9 cellular contexts compared by ENCODE assay signal in the genomic region with DNA sequence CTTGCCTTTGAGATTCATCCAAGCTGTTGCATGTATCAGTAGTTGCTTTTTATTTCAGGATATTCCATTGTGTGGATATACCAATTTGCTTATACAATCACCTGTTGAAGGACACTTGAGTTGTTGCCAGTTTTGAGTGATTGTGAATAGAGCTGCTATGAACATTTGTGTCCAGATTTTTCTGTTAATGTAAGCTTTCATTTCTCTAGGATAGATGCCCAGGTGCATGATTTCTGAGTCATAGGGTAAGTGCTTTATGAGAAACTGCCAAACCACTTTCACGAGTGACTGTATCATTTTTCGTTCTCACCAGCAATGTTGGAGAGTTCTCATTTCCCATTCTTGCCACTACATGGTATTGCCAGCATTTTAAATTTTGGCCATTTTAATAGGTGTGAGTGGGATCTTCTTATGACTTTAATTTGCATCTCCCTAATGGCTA.
DNase-seq lines count a peak whose midpoint lies in the region; ATAC-seq and TF ChIP-seq lines count a peak whose summit lies in the region.
"Had no signal": no experiment of that assay in that cellular context is flagged by ENCODE, and none has a peak within 500 bp of the region (broad histone marks: within the 10 kb centered on the region; RNA-seq: fewer than 3 reads in every experiment).

No MANE protein-coding gene starts in this region.

- WGBS in heart right ventricle, 2 donors = 50 to 58% methylated on average over 2 of the region's 2 CpGs

- H3K4me3 ChIP-seq in heart right ventricle = no peak overlapping the region

- TF ChIP-seq CTCF in heart right ventricle (IDR thresholded peaks at IDR 0.05) = no peak

- peak overlapping the region; percentile 11 to 57 for H3K4me3 Mint-ChIP-seq in activated T-cell treated with anti-CD3 and anti-CD28 coated beads, Interleukin-2, amount 50 U/mL, for 72 hours
- no peak overlapping the region for H3K4me3 Mint-ChIP-seq in stimulated activated memory B cell treated with anti-CD40 and anti-IgM and Interleukin-4, amounts not matched to agents 10 μg/mL and 1 μg/mL and 100 μg/mL, for 72 hours
- H3K4me3 Mint-ChIP-seq in activated naive CD4-positive, alpha-beta T cell treated with anti-CD3 and anti-CD28 coated beads, Interleukin-2, amount 10 ng/mL, durations not matched to agents 7 days and 5 days = no peak overlapping the region

- CTCF ChIA-PET in activated naive CD4-positive, alpha-beta T cell treated with anti-CD3 and anti-CD28 coated beads, Interleukin-2, amount 10 ng/mL, durations not matched to agents 7 days and 5 days (lab: Charles Lee) = interaction anchor here (1.2 to 1.6 kb wide), 2 partner anchors 57 to 175 kb away, joined by 4 to 6 read pairs; no protein-coding TSS in a partner anchor

- H3K9me3 ChIP-seq in heart right ventricle = peaks cover 0 to 6% (median 0%) of the 10 kb centered on the region in 11 donors

- intact Hi-C loops in heart right ventricle (cut with DNase I) = no loop called here

- H3K27ac ChIP-seq in heart right ventricle = no peak overlapping the region

- H3K36me3 Mint-ChIP-seq in activated T-cell treated with anti-CD3 and anti-CD28 coated beads, Interleukin-2, amount 50 U/mL, for 72 hours (ENCODE audit: insufficient read depth in 2 of 2) = peaks cover 2 to 5% of the 10 kb centered on the region in 2 donors
- H3K36me3 Mint-ChIP-seq in stimulated activated memory B cell treated with anti-CD40 and anti-IgM and Interleukin-4, amounts not matched to agents 10 μg/mL and 1 μg/mL and 100 μg/mL, for 72 hours = peaks cover 6% of the 10 kb centered on the region
- H3K36me3 Mint-ChIP-seq in activated naive CD4-positive, alpha-beta T cell treated with anti-CD3 and anti-CD28 coated beads, Interleukin-2, amount 10 ng/mL, durations not matched to agents 7 days and 5 days = peaks cover 10% of the 10 kb centered on the region

- peak overlapping the region; percentile 66 for H3K27ac Mint-ChIP-seq in activated T-cell treated with anti-CD3 and anti-CD28 coated beads, Interleukin-2, amount 50 U/mL, for 72 hours
- peak overlapping the region; percentile 73 for H3K27ac Mint-ChIP-seq in stimulated activated memory B cell treated with anti-CD40 and anti-IgM and Interleukin-4, amounts not matched to agents 10 μg/mL and 1 μg/mL and 100 μg/mL, for 72 hours
- H3K27ac Mint-ChIP-seq in activated naive CD4-positive, alpha-beta T cell treated with anti-CD3 and anti-CD28 coated beads, Interleukin-2, amount 10 ng/mL, durations not matched to agents 7 days and 5 days = no peak overlapping the region

- peak; percentile 15 to 21 for DNase-seq in activated T-cell treated with anti-CD3 and anti-CD28 coated beads, Interleukin-2, amount 50 U/mL, for 72 hours
- DNase-seq in activated T-cell treated with anti-CD3 and anti-CD28 coated beads, Interleukin-2, amount 50 U/mL, for 1 hour = no peak
- DNase-seq in RKO (ENCODE audit: low spot score) = peak; percentile 57
- no peak for DNase-seq in heart right ventricle
- no peak for DNase-seq in SKM-1 (lab: John Stamatoyannopoulos, UW; ENCODE audit: unreplicated experiment)
- DNase-seq in activated naive CD4-positive, alpha-beta T cell treated with anti-CD3 and anti-CD28 coated beads, Interleukin-2, amount 10 ng/mL, durations not matched to agents 7 days and 5 days = no peak

- peak; percentile 91 to 93 for ATAC-seq in activated T-cell treated with anti-CD3 and anti-CD28 coated beads, Interleukin-2, amount 50 U/mL, for 72 hours (replicated peaks in 1 of 2)
- ATAC-seq in HG03095 (IDR thresholded peaks at IDR 0.05; ENCODE audit: unreplicated experiment) (peak; percentile 75), heart right ventricle (no peak)
- ATAC-seq in stimulated activated memory B cell treated with anti-CD40 and anti-IgM and Interleukin-4, amounts not matched to agents 10 μg/mL and 1 μg/mL and 100 μg/mL, for 72 hours = peak; percentile 88

- H3K4me1 Mint-ChIP-seq in activated T-cell treated with anti-CD3 and anti-CD28 coated beads, Interleukin-2, amount 50 U/mL, for 72 hours (ENCODE audit: low read depth) = peaks cover 17% of the 10 kb centered on the region
- peaks cover 27% of the 10 kb centered on the region for H3K4me1 Mint-ChIP-seq in stimulated activated memory B cell treated with anti-CD40 and anti-IgM and Interleukin-4, amounts not matched to agents 10 μg/mL and 1 μg/mL and 100 μg/mL, for 72 hours
- H3K4me1 Mint-ChIP-seq in activated naive CD4-positive, alpha-beta T cell treated with anti-CD3 and anti-CD28 coated beads, Interleukin-2, amount 10 ng/mL, durations not matched to agents 7 days and 5 days = peaks cover 9% of the 10 kb centered on the region

- no peaks in the 10 kb centered on the region for H3K27me3 ChIP-seq in heart right ventricle

- peaks cover 0 to 12% (median 0%) of the 10 kb centered on the region in 9 donors for H3K4me1 ChIP-seq in heart right ventricle

- peaks cover 0 to 2% of the 10 kb centered on the region in 2 donors for H3K9me3 Mint-ChIP-seq in activated T-cell treated with anti-CD3 and anti-CD28 coated beads, Interleukin-2, amount 50 U/mL, for 72 hours
- peaks cover 4% of the 10 kb centered on the region for H3K9me3 Mint-ChIP-seq in stimulated activated memory B cell treated with anti-CD40 and anti-IgM and Interleukin-4, amounts not matched to agents 10 μg/mL and 1 μg/mL and 100 μg/mL, for 72 hours
- H3K9me3 Mint-ChIP-seq in activated naive CD4-positive, alpha-beta T cell treated with anti-CD3 and anti-CD28 coated beads, Interleukin-2, amount 10 ng/mL, durations not matched to agents 7 days and 5 days = peaks cover 2% of the 10 kb centered on the region

- no peaks in the 10 kb centered on the region for H3K36me3 ChIP-seq in heart right ventricle

- H3K27me3 Mint-ChIP-seq in activated T-cell treated with anti-CD3 and anti-CD28 coated beads, Interleukin-2, amount 50 U/mL, for 72 hours (ENCODE audit: low read depth) = no peaks in the 10 kb centered on the region
- no peaks in the 10 kb centered on the region for H3K27me3 Mint-ChIP-seq in stimulated activated memory B cell treated with anti-CD40 and anti-IgM and Interleukin-4, amounts not matched to agents 10 μg/mL and 1 μg/mL and 100 μg/mL, for 72 hours
- no peaks in the 10 kb centered on the region for H3K27me3 Mint-ChIP-seq in activated naive CD4-positive, alpha-beta T cell treated with anti-CD3 and anti-CD28 coated beads, Interleukin-2, amount 10 ng/mL, durations not matched to agents 7 days and 5 days
- H3K27me3 Mint-ChIP-seq: CD4-positive, CD25-positive, alpha-beta regulatory T cell had no signal

Comparison
In these comparisons a context has a peak if more than half of its experiments do, and no peak if none do; other contexts are left out.
1. DNase-seq: peak in activated T-cell treated with anti-CD3 and anti-CD28 coated beads, Interleukin-2, amount 50 U/mL, for 72 hours (2 of 2) and RKO (single experiment); none in activated T-cell treated with anti-CD3 and anti-CD28 coated beads, Interleukin-2, amount 50 U/mL, for 1 hour (single experiment), heart right ventricle (0 of 2), SKM-1 (single experiment) and activated naive CD4-positive, alpha-beta T cell treated with anti-CD3 and anti-CD28 coated beads, Interleukin-2, amount 10 ng/mL, durations not matched to agents 7 days and 5 days (single experiment).
2. ATAC-seq: peak in activated T-cell treated with anti-CD3 and anti-CD28 coated beads, Interleukin-2, amount 50 U/mL, for 72 hours (2 of 2), HG03095 (single experiment) and stimulated activated memory B cell treated with anti-CD40 and anti-IgM and Interleukin-4, amounts not matched to agents 10 μg/mL and 1 μg/mL and 100 μg/mL, for 72 hours (single experiment); none in heart right ventricle (0 of 8).
3. H3K4me3 Mint-ChIP-seq: peak in activated T-cell treated with anti-CD3 and anti-CD28 coated beads, Interleukin-2, amount 50 U/mL, for 72 hours (2 of 2); none in stimulated activated memory B cell treated with anti-CD40 and anti-IgM and Interleukin-4, amounts not matched to agents 10 μg/mL and 1 μg/mL and 100 μg/mL, for 72 hours (single experiment) and activated naive CD4-positive, alpha-beta T cell treated with anti-CD3 and anti-CD28 coated beads, Interleukin-2, amount 10 ng/mL, durations not matched to agents 7 days and 5 days (single experiment).